ENCODE assay signal across 19 cellular contexts in the genomic region with DNA sequence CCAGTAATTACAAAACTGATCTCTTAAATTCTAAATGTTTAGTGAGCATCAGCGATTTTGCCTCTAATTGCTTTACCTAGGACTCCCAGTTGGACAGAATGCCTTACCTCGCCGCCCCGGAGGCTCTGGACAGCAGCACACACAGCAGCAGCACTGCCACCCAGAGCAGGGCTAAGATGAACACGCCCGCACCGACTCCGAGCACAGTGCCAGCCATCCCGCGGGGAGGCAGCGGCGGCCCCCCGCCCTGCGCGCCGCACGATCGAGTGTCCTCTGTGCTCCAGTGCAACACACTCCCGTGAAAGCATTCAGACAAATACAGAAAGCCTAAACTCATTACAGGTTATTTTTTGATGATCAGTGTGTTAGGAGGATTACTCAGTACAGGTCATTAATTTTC.
"Had no signal": no experiment of that assay in that cellular context is flagged by ENCODE, and none has a peak within 500 bp of the region (broad histone marks: within the 10 kb centered on the region; RNA-seq: fewer than 3 reads in every experiment).

No MANE protein-coding gene starts in this region.

- H3K9me3 ChIP-seq: esophagus squamous epithelium, lower lobe of right lung, neutrophil, prostate gland, spleen, suprapubic skin had no signal

- H3K9ac ChIP-seq: parathyroid adenoma had no signal

- H3K4me1 ChIP-seq: lower lobe of right lung, prostate gland, suprapubic skin had no signal

- DNase-seq: effector memory CD8-positive, alpha-beta T cell; erythroblast; esophagus squamous epithelium; foreskin melanocyte; left ventricle myocardium superior; lower lobe of right lung; naive B cell; spleen; stimulated activated naive CD4-positive, alpha-beta T cell had no signal

- H3K4me3 Mint-ChIP-seq: central memory CD8-positive, alpha-beta T cell; effector memory CD8-positive, alpha-beta T cell; naive B cell; natural killer cell treated with Interleukin-12 subunit alpha and Interleukin-12 subunit beta and Interleukin-15 and Interleukin-18, amount 100 ng/mL, for 72 hours; neural crest cell had no signal

- H3K4me1 Mint-ChIP-seq: neural crest cell had no signal

- H3K27me3 ChIP-seq: esophagus squamous epithelium, neutrophil, spleen, suprapubic skin had no signal

- ATAC-seq: effector memory CD8-positive, alpha-beta T cell; left ventricle myocardium superior; lower lobe of right lung; natural killer cell treated with Interleukin-12 subunit alpha and Interleukin-12 subunit beta and Interleukin-15 and Interleukin-18, amount 100 ng/mL, for 72 hours; right cardiac atrium had no signal

- H3K4me3 ChIP-seq: coronary artery, esophagus squamous epithelium, lower lobe of right lung, prostate gland, skin epidermis, spleen, suprapubic skin had no signal

- H3K27ac Mint-ChIP-seq: effector memory CD8-positive, alpha-beta T cell; natural killer cell treated with Interleukin-12 subunit alpha and Interleukin-12 subunit beta and Interleukin-15 and Interleukin-18, amount 100 ng/mL, for 72 hours had no signal

- H3K9me3 Mint-ChIP-seq: central memory CD8-positive, alpha-beta T cell; effector memory CD8-positive, alpha-beta T cell; naive B cell; natural killer cell treated with Interleukin-12 subunit alpha and Interleukin-12 subunit beta and Interleukin-15 and Interleukin-18, amount 100 ng/mL, for 72 hours had no signal

- H3K27ac ChIP-seq: coronary artery, esophagus squamous epithelium, lower lobe of right lung, neutrophil, parathyroid adenoma, prostate gland, spleen, suprapubic skin had no signal

- H3K36me3 ChIP-seq: prostate gland had no signal
